In the genomic region with DNA sequence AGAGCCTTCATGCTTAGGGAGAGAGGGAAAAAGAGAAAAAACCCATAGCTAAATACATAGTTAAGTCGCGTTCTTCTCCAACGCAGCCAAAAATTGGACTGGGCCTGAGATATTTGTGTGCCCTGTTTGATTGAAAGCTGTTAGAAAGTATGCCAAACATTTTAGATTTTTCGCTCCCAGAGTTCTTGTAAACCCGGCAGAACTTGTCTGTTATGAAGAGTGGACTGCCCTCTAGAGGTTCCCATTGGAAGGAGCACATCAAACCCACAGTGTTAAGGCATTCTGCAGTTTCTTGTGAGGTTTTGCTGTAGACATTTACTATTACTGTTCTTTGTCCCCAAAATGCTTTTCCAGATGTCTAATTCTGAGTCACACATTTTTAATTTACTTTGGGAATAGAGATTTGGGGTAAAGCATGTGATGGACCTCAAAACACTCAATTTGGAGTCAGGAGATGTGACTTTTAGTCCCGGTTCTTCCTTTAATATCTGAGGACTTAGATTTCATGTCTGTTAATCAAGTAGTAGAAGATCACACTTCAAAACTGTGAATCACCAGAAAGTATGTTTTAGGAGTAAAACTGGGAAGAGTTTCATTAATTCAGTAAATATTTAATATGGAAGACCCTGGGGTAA, we compare ENCODE assay signal across 8 cellular contexts.
DNase-seq lines count a peak whose midpoint lies in the region; ATAC-seq and TF ChIP-seq lines count a peak whose summit lies in the region.

No MANE protein-coding gene starts in this region.

- H3K36me3 ChIP-seq in parathyroid adenoma (ENCODE audit: control insufficient read depth, insufficient read depth, low read length): no peaks in the 10 kb centered on the region
- H3K36me3 ChIP-seq in uterus: no peaks in the 10 kb centered on the region

- ATAC-seq in GM21360 (IDR thresholded peaks at IDR 0.05; ENCODE audit: unreplicated experiment): peak; percentile 64

- TF ChIP-seq CTCF in glutamatergic neuron (IDR thresholded peaks at IDR 0.05; ENCODE audit: partially characterized antibody, unreplicated experiment): peak; percentile 87
- TF ChIP-seq CTCF in parathyroid adenoma (IDR thresholded peaks at IDR 0.05): peak; percentile 89
- TF ChIP-seq CTCF in uterus (IDR thresholded peaks at IDR 0.05): peak; percentile 76 to 83 (median 80)

- H3K4me1 Mint-ChIP-seq in glutamatergic neuron (ENCODE audit: low read depth, unreplicated experiment): peaks cover 12% of the 10 kb centered on the region

- no peak overlapping the region for H3K4me3 Mint-ChIP-seq in glutamatergic neuron (ENCODE audit: unreplicated experiment)

- no peaks in the 10 kb centered on the region for H3K36me3 Mint-ChIP-seq in glutamatergic neuron (ENCODE audit: unreplicated experiment)

- H3K4me2 ChIP-seq in parathyroid adenoma (ENCODE audit: low read length): no peak overlapping the region

- H3K4me1 ChIP-seq in parathyroid adenoma: peaks cover 6% of the 10 kb centered on the region
- H3K4me1 ChIP-seq in uterus: no peaks in the 10 kb centered on the region

- peak overlapping the region; percentile 79 for H2AFZ ChIP-seq in parathyroid adenoma

- no peaks in the 10 kb centered on the region for H3K27me3 ChIP-seq in parathyroid adenoma (ENCODE audit: control insufficient read depth, insufficient read depth, low read length)
- H3K27me3 ChIP-seq in uterus: no peaks in the 10 kb centered on the region

- H3K9me3 Mint-ChIP-seq in glutamatergic neuron (ENCODE audit: unreplicated experiment): no peaks in the 10 kb centered on the region

- H3K27ac Mint-ChIP-seq in glutamatergic neuron (ENCODE audit: unreplicated experiment): no peak overlapping the region

- H3K79me2 ChIP-seq in parathyroid adenoma: no peaks in the 10 kb centered on the region

- H3K4me3 ChIP-seq in parathyroid adenoma (ENCODE audit: low read depth, low read length) (no peak overlapping the region), uterus (no peak overlapping the region)

- H3K27ac ChIP-seq in parathyroid adenoma: no peak overlapping the region
- no peak overlapping the region for H3K27ac ChIP-seq in uterus

- H3K9me3 ChIP-seq in parathyroid adenoma (ENCODE audit: control insufficient read depth, low read length): no peaks in the 10 kb centered on the region
- no peaks in the 10 kb centered on the region for H3K9me3 ChIP-seq in uterus

- H3K9ac ChIP-seq in parathyroid adenoma: no peak overlapping the region

- peak; percentile 51 for DNase-seq in D341Med (ENCODE audit: low spot score)
- peak; percentile 77 for DNase-seq in HT1080 (ENCODE audit: low read depth)
- peak; percentile 87 for DNase-seq in RKO (ENCODE audit: low spot score)
- DNase-seq in activated naive CD4-positive, alpha-beta T cell treated with Interleukin-2 at 50 U/mL for 16 hours: peak; percentile 57
- DNase-seq in glutamatergic neuron: peak; percentile 55
- DNase-seq in uterus: peak; percentile 42 to 65

- H3K27me3 Mint-ChIP-seq in glutamatergic neuron (ENCODE audit: unreplicated experiment): peaks cover 6% of the 10 kb centered on the region

- intact Hi-C loops in uterus (cut with DNase I; ENCODE audit: low total_unique reads): loop anchor here (5.0 kb wide), 1 partner anchor 479 kb away; no protein-coding TSS in a partner anchor

- TF ChIP-seq POLR2A in uterus (IDR thresholded peaks at IDR 0.05): no peak
